Comparison of ENCODE assay signal across 23 cellular contexts in genomic region chr9:116639251-116639741, GRCh38. TPM values are rescaled to one million over a fixed set of nuclear protein-coding genes. Genes with fewer than 3 reads are reported as not detected.
A peak's percentile ranks its signal among the peaks of the same experiment; 100 is the strongest.
DNase-seq lines count a peak whose midpoint lies in the region; ATAC-seq and TF ChIP-seq lines count a peak whose summit lies in the region.
"Had no signal": no experiment of that assay in that cellular context is flagged by ENCODE, and none has a peak within 500 bp of the region (broad histone marks: within the 10 kb centered on the region; RNA-seq: fewer than 3 reads in every experiment).

No MANE protein-coding gene starts in this region.

- no peak overlapping the region for H3K4me3 ChIP-seq in fibroblast of villous mesenchyme (ENCODE audit: low read depth, low read length)
- no peak overlapping the region for H3K4me3 ChIP-seq in skeletal muscle cell (ENCODE audit: low read depth, low read length)
- H3K4me3 ChIP-seq: K562, PC-9, SJCRH30, upper lobe of left lung had no signal

- DNase-seq in GM04504 (ENCODE audit: low read depth) (peak; percentile 60), SK-N-DZ (ENCODE audit: low spot score) (peak; percentile 85), fibroblast of villous mesenchyme (ENCODE audit: low read depth) (peak; percentile 41), skeletal muscle cell (ENCODE audit: low read depth) (peak; percentile 34), erythroblast (lab: John Stamatoyannopoulos, UW) (no peak), left lobe of liver (ENCODE audit: low spot score) (no peak), NOMO-1 treated with DMSO at 0.1 percent for 48 hours (lab: John Stamatoyannopoulos, UW; ENCODE audit: unreplicated experiment) (no peak)
- DNase-seq: activated CD4-positive, alpha-beta T cell treated with anti-CD3 and anti-CD28 coated beads, Interleukin-2, amount 10 ng/mL, durations not matched to agents 7 days and 5 days; activated effector memory CD4-positive, alpha-beta T cell treated with Interleukin-2 at 50 U/mL for 16 hours; BE2C; Caco-2; cortex of kidney; GOT3; MV-4-11; NCI-H187; NCI-H226; NCI-H774; PC-9; SJCRH30; stimulated activated CD4-positive, alpha-beta T cell treated with anti-CD3 and anti-CD28 coated beads, Interleukin-12 subunit alpha, Interleukin-12 subunit beta, amount 100 ng/mL, for 4 hours; T-helper 17 cell; upper lobe of left lung had no signal

- TF ChIP-seq POLR2A in erythroblast (IDR thresholded peaks at IDR 0.05; ENCODE audit: low read length), result no peak

- ATAC-seq in left lobe of liver, result no peak
- ATAC-seq: K562, T-helper 17 cell had no signal

- no peak for TF ChIP-seq CTCF in fibroblast of villous mesenchyme (IDR thresholded peaks at IDR 0.05; ENCODE audit: insufficient read depth, low read depth, low read length)

RNA-seq across cellular contexts. Expression of gene TRIM32, which starts 47.8 kb away (rescaled TPM):
- 10.0 TPM in 2 replicates for polyA plus RNA-seq in SK-N-DZ (2014; cell fraction: cytosol; rRNA removed)
- 5.4 and 6.7 TPM in 2 replicates for polyA plus RNA-seq in SK-N-DZ (2014; cell fraction: nucleus; rRNA removed)
- total RNA-seq in fibroblast of villous mesenchyme (29.6 and 41.5 TPM in 2 replicates), left lobe of liver (8.0 TPM)

Comparison
In these comparisons a context has a peak if more than half of its experiments do, and no peak if none do; other contexts are left out.
1. DNase-seq: peak in GM04504 (single experiment), SK-N-DZ (single experiment), fibroblast of villous mesenchyme (single experiment) and skeletal muscle cell (single experiment); none in erythroblast (0 of 2), left lobe of liver (single experiment) and NOMO-1 treated with DMSO at 0.1 percent for 48 hours (single experiment).